2 cellular contexts compared by ENCODE assay signal in the genomic region with DNA sequence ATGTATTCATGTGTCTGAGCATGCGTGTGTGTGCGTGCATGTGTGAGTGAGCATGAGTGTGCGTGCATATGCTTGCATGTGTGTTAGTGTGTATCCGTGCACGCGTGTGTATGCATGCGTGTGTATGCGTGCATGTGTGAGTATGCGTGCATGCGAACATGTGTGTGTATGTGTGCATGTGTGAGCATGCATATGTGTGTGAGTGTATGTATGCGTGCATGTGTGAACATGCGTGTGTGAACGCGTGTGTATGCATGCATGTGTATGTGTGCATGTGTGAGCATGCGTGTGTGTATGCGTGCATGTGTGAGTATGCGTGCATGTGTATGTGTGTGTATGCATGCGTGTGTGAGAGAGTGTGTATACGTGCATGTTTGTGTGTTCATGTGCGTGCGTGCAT.
A peak's percentile ranks its signal among the peaks of the same experiment; 100 is the strongest.
TF ChIP-seq lines count a peak whose summit lies in the region.

No MANE protein-coding gene starts in this region.

TF ChIP-seq in HEK293, 187 proteins besides CTCF, POLR2A, EP300 and RAD21:
- TF ChIP-seq ZNF792 (tag by site-specific recombination; IDR thresholded peaks at IDR 0.05) (no peak), MEIS1 (CRISPR knock-in tag; IDR thresholded peaks at IDR 0.05; ENCODE audit: borderline replicate concordance) (no peak), ZBTB8A (tag by site-specific recombination; IDR thresholded peaks at IDR 0.05) (no peak), ZNF404 (tag by site-specific recombination; IDR thresholded peaks at IDR 0.05) (no peak), ZNF585B (tag by site-specific recombination; IDR thresholded peaks at IDR 0.05) (no peak)
- TF ChIP-seq, protein P1, sequence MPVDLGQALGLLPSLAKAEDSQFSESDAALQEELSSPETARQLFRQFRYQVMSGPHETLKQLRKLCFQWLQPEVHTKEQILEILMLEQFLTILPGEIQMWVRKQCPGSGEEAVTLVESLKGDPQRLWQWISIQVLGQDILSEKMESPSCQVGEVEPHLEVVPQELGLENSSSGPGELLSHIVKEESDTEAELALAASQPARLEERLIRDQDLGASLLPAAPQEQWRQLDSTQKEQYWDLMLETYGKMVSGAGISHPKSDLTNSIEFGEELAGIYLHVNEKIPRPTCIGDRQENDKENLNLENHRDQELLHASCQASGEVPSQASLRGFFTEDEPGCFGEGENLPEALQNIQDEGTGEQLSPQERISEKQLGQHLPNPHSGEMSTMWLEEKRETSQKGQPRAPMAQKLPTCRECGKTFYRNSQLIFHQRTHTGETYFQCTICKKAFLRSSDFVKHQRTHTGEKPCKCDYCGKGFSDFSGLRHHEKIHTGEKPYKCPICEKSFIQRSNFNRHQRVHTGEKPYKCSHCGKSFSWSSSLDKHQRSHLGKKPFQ (tag by site-specific recombination; IDR thresholded peaks at IDR 0.05), result 0 out of 2 replicates have a peak, but pooled peaks have one; percentile 37
- TF ChIP-seq, protein P2, sequence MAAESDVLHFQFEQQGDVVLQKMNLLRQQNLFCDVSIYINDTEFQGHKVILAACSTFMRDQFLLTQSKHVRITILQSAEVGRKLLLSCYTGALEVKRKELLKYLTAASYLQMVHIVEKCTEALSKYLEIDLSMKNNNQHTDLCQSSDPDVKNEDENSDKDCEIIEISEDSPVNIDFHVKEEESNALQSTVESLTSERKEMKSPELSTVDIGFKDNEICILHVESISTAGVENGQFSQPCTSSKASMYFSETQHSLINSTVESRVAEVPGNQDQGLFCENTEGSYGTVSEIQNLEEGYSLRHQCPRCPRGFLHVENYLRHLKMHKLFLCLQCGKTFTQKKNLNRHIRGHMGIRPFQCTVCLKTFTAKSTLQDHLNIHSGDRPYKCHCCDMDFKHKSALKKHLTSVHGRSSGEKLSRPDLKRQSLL (tag by site-specific recombination; IDR thresholded peaks at IDR 0.05), result no peak

TF ChIP-seq in H1, 55 proteins besides CTCF, POLR2A, EP300 and RAD21:
- TF ChIP-seq ZNF274 (IDR thresholded peaks at IDR 0.05; ENCODE audit: borderline replicate concordance, extremely low read depth, low read length) (no peak), KDM4A (IDR thresholded peaks at IDR 0.05; ENCODE audit: low read depth, low read length, severe bottlenecking) (no peak), HDAC2 (IDR thresholded peaks at IDR 0.05; ENCODE audit: borderline replicate concordance in 1 of 2, low read depth in 2 of 2, low read length in 2 of 2) (no peak), SAP30 (IDR thresholded peaks at IDR 0.05; ENCODE audit: insufficient read depth, insufficient replicate concordance, low read length) (no peak), SRF (IDR thresholded peaks at IDR 0.05; ENCODE audit: low read depth, low read length) (no peak), CBX8 (IDR thresholded peaks at IDR 0.05; ENCODE audit: borderline replicate concordance, low read depth, low read length) (no peak)
- TF ChIP-seq, protein P3, sequence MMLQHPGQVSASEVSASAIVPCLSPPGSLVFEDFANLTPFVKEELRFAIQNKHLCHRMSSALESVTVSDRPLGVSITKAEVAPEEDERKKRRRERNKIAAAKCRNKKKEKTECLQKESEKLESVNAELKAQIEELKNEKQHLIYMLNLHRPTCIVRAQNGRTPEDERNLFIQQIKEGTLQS (IDR thresholded peaks at IDR 0.05; ENCODE audit: insufficient read depth, low read depth, low read length), result no peak
